In the genomic region with DNA sequence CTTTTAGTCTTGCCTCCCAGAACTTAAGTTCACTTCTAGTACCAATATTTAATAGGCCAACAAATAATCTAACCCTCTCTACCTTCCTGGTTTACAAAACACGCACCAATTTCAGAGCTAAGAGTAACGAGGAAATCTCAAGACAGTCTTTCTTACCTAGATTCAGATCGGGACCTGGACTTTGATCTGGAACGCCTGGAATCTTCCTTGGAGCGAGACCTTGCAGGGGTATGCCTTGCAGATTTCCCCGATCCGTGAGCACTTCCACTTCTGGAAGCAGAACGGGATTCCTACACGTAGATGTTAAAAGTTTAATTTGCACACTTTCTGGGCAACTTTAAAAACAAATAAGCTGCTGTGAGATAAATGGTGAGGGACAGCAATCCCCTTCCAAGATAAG, we compare ENCODE assay signal across 9 cellular contexts. TPM values are rescaled to one million over a fixed set of nuclear protein-coding genes. Genes with fewer than 3 reads are reported as not detected.
DNase-seq lines count a peak whose midpoint lies in the region; ATAC-seq and TF ChIP-seq lines count a peak whose summit lies in the region.
"Had no signal": no experiment of that assay in that cellular context is flagged by ENCODE, and none has a peak within 500 bp of the region (broad histone marks: within the 10 kb centered on the region; RNA-seq: fewer than 3 reads in every experiment).

No MANE protein-coding gene starts in this region.

- no peaks in the 10 kb centered on the region for H3K27me3 Mint-ChIP-seq in activated naive CD4-positive, alpha-beta T cell treated with anti-CD3 and anti-CD28 coated beads for 36 hours (ENCODE audit: low read depth)
- H3K27me3 Mint-ChIP-seq in activated naive CD4-positive, alpha-beta T cell treated with anti-CD3 and anti-CD28 coated beads, Interleukin-2, amount 10 ng/mL, durations not matched to agents 7 days and 5 days = no peaks in the 10 kb centered on the region
- H3K27me3 Mint-ChIP-seq in activated T-helper 1 cell treated with anti-CD3 and anti-CD28 coated beads, Interleukin-12 subunit alpha, Interleukin-12 subunit beta, Interleukin-2, Interleukin-4 antibody, amounts not matched to agents 30 ng/mL and 10 ng/mL and 1 ng/mL, durations not matched to agents 14 hours and 24 hours and 36 hours (ENCODE audit: insufficient read depth) = no peaks in the 10 kb centered on the region

- H3K4me2 ChIP-seq in hepatocyte = peak overlapping the region; percentile 93

- CTCF ChIA-PET in activated naive CD4-positive, alpha-beta T cell treated with anti-CD3 and anti-CD28 coated beads for 36 hours (lab: Charles Lee) = interaction anchor here (0.6 to 2.4 kb wide), 2 partner anchors 17 to 1342 kb away, joined by 3 to 18 read pairs; no protein-coding TSS in a partner anchor
- CTCF ChIA-PET in activated naive CD4-positive, alpha-beta T cell treated with anti-CD3 and anti-CD28 coated beads, Interleukin-2, amount 10 ng/mL, durations not matched to agents 7 days and 5 days (lab: Charles Lee) = interaction anchor here (1.6 kb wide), 1 partner anchor 315 kb away, joined by 3 read pairs; no protein-coding TSS in a partner anchor

- no peaks in the 10 kb centered on the region for H3K9me3 Mint-ChIP-seq in activated naive CD4-positive, alpha-beta T cell treated with anti-CD3 and anti-CD28 coated beads for 36 hours
- no peaks in the 10 kb centered on the region for H3K9me3 Mint-ChIP-seq in activated naive CD4-positive, alpha-beta T cell treated with anti-CD3 and anti-CD28 coated beads, Interleukin-2, amount 10 ng/mL, durations not matched to agents 7 days and 5 days
- H3K9me3 Mint-ChIP-seq in activated T-helper 1 cell treated with anti-CD3 and anti-CD28 coated beads, Interleukin-12 subunit alpha, Interleukin-12 subunit beta, Interleukin-2, Interleukin-4 antibody, amounts not matched to agents 30 ng/mL and 10 ng/mL and 1 ng/mL, durations not matched to agents 14 hours and 24 hours and 36 hours = no peaks in the 10 kb centered on the region
- no peaks in the 10 kb centered on the region for H3K9me3 Mint-ChIP-seq in stimulated activated effector memory CD8-positive, alpha-beta T cell treated with anti-CD3 and anti-CD28 coated beads, Interleukin-12 subunit alpha, Interleukin-12 subunit beta, amount 100 ng/mL, for 72 hours

- no peaks in the 10 kb centered on the region for H3K27me3 ChIP-seq in hepatocyte
- H3K27me3 ChIP-seq: sigmoid colon had no signal

- H2AFZ ChIP-seq in hepatocyte = no peak overlapping the region

- WGBS in hepatocyte (ENCODE audit: low lambda C conversion rate, missing lambda C conversion rate) = 52% methylated on average over 9 of the region's 9 CpGs

- peak overlapping the region; percentile 65 for H3K27ac Mint-ChIP-seq in activated naive CD4-positive, alpha-beta T cell treated with anti-CD3 and anti-CD28 coated beads for 36 hours
- H3K27ac Mint-ChIP-seq in activated naive CD4-positive, alpha-beta T cell treated with anti-CD3 and anti-CD28 coated beads, Interleukin-2, amount 10 ng/mL, durations not matched to agents 7 days and 5 days = no peak overlapping the region
- H3K27ac Mint-ChIP-seq in activated T-helper 1 cell treated with anti-CD3 and anti-CD28 coated beads, Interleukin-12 subunit alpha, Interleukin-12 subunit beta, Interleukin-2, Interleukin-4 antibody, amounts not matched to agents 30 ng/mL and 10 ng/mL and 1 ng/mL, durations not matched to agents 14 hours and 24 hours and 36 hours = no peak overlapping the region
- H3K27ac Mint-ChIP-seq in stimulated activated effector memory CD8-positive, alpha-beta T cell treated with anti-CD3 and anti-CD28 coated beads, Interleukin-12 subunit alpha, Interleukin-12 subunit beta, amount 100 ng/mL, for 72 hours = peak overlapping the region; percentile 100

- no peak for ATAC-seq in stimulated activated effector memory CD8-positive, alpha-beta T cell treated with anti-CD3 and anti-CD28 coated beads, Interleukin-12 subunit alpha, Interleukin-12 subunit beta, amount 100 ng/mL, for 72 hours

- no peak overlapping the region for H3K4me3 Mint-ChIP-seq in activated naive CD4-positive, alpha-beta T cell treated with anti-CD3 and anti-CD28 coated beads for 36 hours
- no peak overlapping the region for H3K4me3 Mint-ChIP-seq in activated naive CD4-positive, alpha-beta T cell treated with anti-CD3 and anti-CD28 coated beads, Interleukin-2, amount 10 ng/mL, durations not matched to agents 7 days and 5 days
- peak overlapping the region; percentile 35 for H3K4me3 Mint-ChIP-seq in activated T-helper 1 cell treated with anti-CD3 and anti-CD28 coated beads, Interleukin-12 subunit alpha, Interleukin-12 subunit beta, Interleukin-2, Interleukin-4 antibody, amounts not matched to agents 30 ng/mL and 10 ng/mL and 1 ng/mL, durations not matched to agents 14 hours and 24 hours and 36 hours
- peak overlapping the region; percentile 18 for H3K4me3 Mint-ChIP-seq in stimulated activated effector memory CD8-positive, alpha-beta T cell treated with anti-CD3 and anti-CD28 coated beads, Interleukin-12 subunit alpha, Interleukin-12 subunit beta, amount 100 ng/mL, for 72 hours

- H3K4me3 ChIP-seq in hepatocyte = no peak overlapping the region

- DNase-seq in activated naive CD4-positive, alpha-beta T cell treated with anti-CD3 and anti-CD28 coated beads for 36 hours = no peak
- no peak for DNase-seq in activated naive CD4-positive, alpha-beta T cell treated with anti-CD3 and anti-CD28 coated beads, Interleukin-2, amount 10 ng/mL, durations not matched to agents 7 days and 5 days
- DNase-seq in activated T-helper 1 cell treated with anti-CD3 and anti-CD28 coated beads, Interleukin-12 subunit alpha, Interleukin-12 subunit beta, Interleukin-2, Interleukin-4 antibody, amounts not matched to agents 30 ng/mL and 10 ng/mL and 1 ng/mL, durations not matched to agents 14 hours and 24 hours and 36 hours (ENCODE audit: low spot score) = no peak
- DNase-seq in hepatocyte (ENCODE audit: low spot score) (peak; percentile 32), NCI-H1105 (lab: John Stamatoyannopoulos, UW) (no peak), glomerular visceral epithelial cell (ENCODE audit: extremely low spot score) (no peak), DMS153 (lab: John Stamatoyannopoulos, UW) (no peak)
- DNase-seq in stimulated activated effector memory CD8-positive, alpha-beta T cell treated with anti-CD3 and anti-CD28 coated beads, Interleukin-12 subunit alpha, Interleukin-12 subunit beta, amount 100 ng/mL, for 72 hours (ENCODE audit: low spot score in 2 of 2) = no peak
- DNase-seq: sigmoid colon had no signal

- no peaks in the 10 kb centered on the region for H3K9me2 ChIP-seq in hepatocyte (replicated peaks; ENCODE audit: insufficient read depth)

- peaks cover 100% of the 10 kb centered on the region for H3K79me2 ChIP-seq in hepatocyte

- no peaks in the 10 kb centered on the region for H3K36me3 ChIP-seq in hepatocyte (replicated peaks; ENCODE audit: insufficient read depth, low read depth)

- intact Hi-C loops in activated naive CD4-positive, alpha-beta T cell treated with anti-CD3 and anti-CD28 coated beads for 36 hours (cut with micrococcal nuclease) = no loop called here
- intact Hi-C loops in activated T-helper 1 cell treated with anti-CD3 and anti-CD28 coated beads, Interleukin-12 subunit alpha, Interleukin-12 subunit beta, Interleukin-2, Interleukin-4 antibody, amounts not matched to agents 30 ng/mL and 10 ng/mL and 1 ng/mL, durations not matched to agents 14 hours and 24 hours and 36 hours (cut with micrococcal nuclease) = loop anchor here (5.0 kb wide), 1 partner anchor 99 kb away; the partner anchor contains the start of gene IGF2BP2

- TF ChIP-seq CTCF in hepatocyte (IDR thresholded peaks at IDR 0.05; ENCODE audit: poor library complexity) = no peak

- peaks cover 88% of the 10 kb centered on the region for H3K36me3 Mint-ChIP-seq in activated naive CD4-positive, alpha-beta T cell treated with anti-CD3 and anti-CD28 coated beads for 36 hours (ENCODE audit: low read depth)
- H3K36me3 Mint-ChIP-seq in activated naive CD4-positive, alpha-beta T cell treated with anti-CD3 and anti-CD28 coated beads, Interleukin-2, amount 10 ng/mL, durations not matched to agents 7 days and 5 days = peaks cover 94% of the 10 kb centered on the region
- peaks cover 81% of the 10 kb centered on the region for H3K36me3 Mint-ChIP-seq in activated T-helper 1 cell treated with anti-CD3 and anti-CD28 coated beads, Interleukin-12 subunit alpha, Interleukin-12 subunit beta, Interleukin-2, Interleukin-4 antibody, amounts not matched to agents 30 ng/mL and 10 ng/mL and 1 ng/mL, durations not matched to agents 14 hours and 24 hours and 36 hours (ENCODE audit: low read depth)
- peaks cover 100% of the 10 kb centered on the region for H3K36me3 Mint-ChIP-seq in stimulated activated effector memory CD8-positive, alpha-beta T cell treated with anti-CD3 and anti-CD28 coated beads, Interleukin-12 subunit alpha, Interleukin-12 subunit beta, amount 100 ng/mL, for 72 hours

- peak overlapping the region; percentile 47 for H3K27ac ChIP-seq in hepatocyte

- peaks cover 77% of the 10 kb centered on the region for H3K4me1 Mint-ChIP-seq in activated naive CD4-positive, alpha-beta T cell treated with anti-CD3 and anti-CD28 coated beads for 36 hours (ENCODE audit: low read depth)
- peaks cover 69% of the 10 kb centered on the region for H3K4me1 Mint-ChIP-seq in activated naive CD4-positive, alpha-beta T cell treated with anti-CD3 and anti-CD28 coated beads, Interleukin-2, amount 10 ng/mL, durations not matched to agents 7 days and 5 days
- H3K4me1 Mint-ChIP-seq in activated T-helper 1 cell treated with anti-CD3 and anti-CD28 coated beads, Interleukin-12 subunit alpha, Interleukin-12 subunit beta, Interleukin-2, Interleukin-4 antibody, amounts not matched to agents 30 ng/mL and 10 ng/mL and 1 ng/mL, durations not matched to agents 14 hours and 24 hours and 36 hours (ENCODE audit: low read depth) = peaks cover 82% of the 10 kb centered on the region
- H3K4me1 Mint-ChIP-seq in stimulated activated effector memory CD8-positive, alpha-beta T cell treated with anti-CD3 and anti-CD28 coated beads, Interleukin-12 subunit alpha, Interleukin-12 subunit beta, amount 100 ng/mL, for 72 hours = peaks cover 72% of the 10 kb centered on the region

- peaks cover 61% of the 10 kb centered on the region for H3K4me1 ChIP-seq in hepatocyte (ENCODE audit: insufficient read depth)

- H3K9me3 ChIP-seq in hepatocyte (ENCODE audit: low read depth) = no peaks in the 10 kb centered on the region
- H3K9me3 ChIP-seq: sigmoid colon had no signal

- H4K20me1 ChIP-seq in hepatocyte (ENCODE audit: insufficient read depth, poor library complexity, severe bottlenecking) = peaks cover 97% of the 10 kb centered on the region

RNA-seq across cellular contexts. Expression of gene TRA2B, which starts 11.4 kb away (rescaled TPM):
- 100 to 1,000 TPM; 172 to 176 TPM for total RNA-seq in activated naive CD4-positive, alpha-beta T cell treated with anti-CD3 and anti-CD28 coated beads for 36 hours
- total RNA-seq in activated T-helper 1 cell treated with anti-CD3 and anti-CD28 coated beads, Interleukin-12 subunit alpha, Interleukin-12 subunit beta, Interleukin-2, Interleukin-4 antibody, amounts not matched to agents 30 ng/mL and 10 ng/mL and 1 ng/mL, durations not matched to agents 14 hours and 24 hours and 36 hours = 279 and 312 TPM in 2 replicates
- total RNA-seq in hepatocyte = 129 and 135 TPM in 2 replicates
- polyA plus RNA-seq in hepatocyte = 93.6 and 113 TPM in 2 replicates

Comparison
In these comparisons a context has a peak if more than half of its experiments do, and no peak if none do; other contexts are left out.
1. H3K27ac Mint-ChIP-seq: peak in activated naive CD4-positive, alpha-beta T cell treated with anti-CD3 and anti-CD28 coated beads for 36 hours (single experiment) and stimulated activated effector memory CD8-positive, alpha-beta T cell treated with anti-CD3 and anti-CD28 coated beads, Interleukin-12 subunit alpha, Interleukin-12 subunit beta, amount 100 ng/mL, for 72 hours (single experiment); none in activated naive CD4-positive, alpha-beta T cell treated with anti-CD3 and anti-CD28 coated beads, Interleukin-2, amount 10 ng/mL, durations not matched to agents 7 days and 5 days (single experiment) and activated T-helper 1 cell treated with anti-CD3 and anti-CD28 coated beads, Interleukin-12 subunit alpha, Interleukin-12 subunit beta, Interleukin-2, Interleukin-4 antibody, amounts not matched to agents 30 ng/mL and 10 ng/mL and 1 ng/mL, durations not matched to agents 14 hours and 24 hours and 36 hours (single experiment).
2. H3K4me3 Mint-ChIP-seq: peak in activated T-helper 1 cell treated with anti-CD3 and anti-CD28 coated beads, Interleukin-12 subunit alpha, Interleukin-12 subunit beta, Interleukin-2, Interleukin-4 antibody, amounts not matched to agents 30 ng/mL and 10 ng/mL and 1 ng/mL, durations not matched to agents 14 hours and 24 hours and 36 hours (single experiment) and stimulated activated effector memory CD8-positive, alpha-beta T cell treated with anti-CD3 and anti-CD28 coated beads, Interleukin-12 subunit alpha, Interleukin-12 subunit beta, amount 100 ng/mL, for 72 hours (single experiment); none in activated naive CD4-positive, alpha-beta T cell treated with anti-CD3 and anti-CD28 coated beads for 36 hours (single experiment) and activated naive CD4-positive, alpha-beta T cell treated with anti-CD3 and anti-CD28 coated beads, Interleukin-2, amount 10 ng/mL, durations not matched to agents 7 days and 5 days (single experiment).